Comparison of ENCODE assay signal across 11 cellular contexts in the genomic region with DNA sequence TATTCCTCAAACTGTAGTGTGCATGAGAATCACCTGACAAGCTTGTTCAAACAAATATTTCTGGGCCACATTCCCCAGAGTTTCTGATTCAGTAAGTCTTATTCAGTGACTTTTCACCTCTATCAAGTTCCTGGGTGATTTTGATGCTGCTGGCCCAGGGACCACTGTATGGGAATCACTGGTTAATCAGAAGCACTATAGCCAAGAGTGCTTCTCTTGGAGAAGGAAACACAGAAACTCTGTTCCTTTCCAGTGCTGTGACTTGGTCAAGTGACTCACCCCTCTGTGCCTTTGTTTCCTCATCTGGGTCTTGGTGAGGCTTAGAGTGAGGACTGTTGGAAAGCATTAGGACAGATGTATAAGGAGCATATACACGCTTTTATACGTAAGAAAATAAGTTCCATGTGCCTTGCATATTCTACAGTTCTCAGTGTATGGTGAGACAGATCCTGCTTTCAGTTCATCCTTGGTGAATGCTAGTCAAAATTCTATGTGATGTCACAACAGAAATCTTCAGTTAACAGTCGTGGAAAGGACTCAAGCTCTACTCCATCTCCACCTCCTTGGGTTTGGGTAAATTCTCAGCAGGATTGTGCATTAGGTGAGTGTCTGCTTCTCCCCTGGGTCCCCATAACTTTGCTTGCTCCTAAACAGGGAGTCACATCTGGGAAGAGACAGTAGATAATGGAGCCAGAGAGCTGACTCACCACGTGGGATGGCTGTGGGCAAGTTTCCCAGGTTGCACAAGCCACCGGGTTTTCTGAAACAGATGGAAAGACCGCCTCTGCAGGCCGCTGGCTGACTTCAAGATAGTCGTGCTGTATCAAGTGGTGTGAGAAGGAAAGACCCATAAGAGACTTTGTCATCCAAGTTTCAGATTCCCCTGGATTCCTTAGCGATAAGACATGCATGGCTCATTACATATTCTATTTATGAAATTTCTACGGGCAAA.
DNase-seq lines count a peak whose midpoint lies in the region; ATAC-seq and TF ChIP-seq lines count a peak whose summit lies in the region.
"Had no signal": no experiment of that assay in that cellular context is flagged by ENCODE, and none has a peak within 500 bp of the region (broad histone marks: within the 10 kb centered on the region; RNA-seq: fewer than 3 reads in every experiment).

No MANE protein-coding gene starts in this region.

- H4K20me1 ChIP-seq in Karpas-422 (ENCODE audit: insufficient read depth, low read depth, low read length), result no peaks in the 10 kb centered on the region
- H4K20me1 ChIP-seq: BLaER1 treated with 17β-estradiol and CSF1 and Interleukin-3, amounts not matched to agents 10 nM and 100 nM had no signal

- H3K36me3 ChIP-seq in esophagus (ENCODE audit: control insufficient read depth in 2 of 2, insufficient read depth in 2 of 2, low read length in 1 of 2), result no peaks in the 10 kb centered on the region
- H3K36me3 ChIP-seq in mucosa of descending colon (ENCODE audit: low read depth), result no peaks in the 10 kb centered on the region
- no peaks in the 10 kb centered on the region for H3K36me3 ChIP-seq in Karpas-422 (ENCODE audit: insufficient read depth, low read length)
- H3K36me3 ChIP-seq in effector memory CD4-positive, alpha-beta T cell (ENCODE audit: control insufficient read depth, insufficient read depth, low read length), result no peaks in the 10 kb centered on the region
- H3K36me3 ChIP-seq: BLaER1 treated with 17β-estradiol and CSF1 and Interleukin-3, amounts not matched to agents 10 nM and 100 nM had no signal

- H3K79me2 ChIP-seq in Karpas-422 (ENCODE audit: low read length), result no peaks in the 10 kb centered on the region

- no peak overlapping the region for H3K4me2 ChIP-seq in Karpas-422 (ENCODE audit: low read depth, low read length, poor library complexity, severe bottlenecking)

- H2AFZ ChIP-seq in Karpas-422 (ENCODE audit: low read length), result no peak overlapping the region

- H3K4me1 ChIP-seq in esophagus (ENCODE audit: control insufficient read depth in 2 of 2, insufficient read depth in 2 of 2, low read length in 1 of 2), result peaks cover 2 to 3% of the 10 kb centered on the region in 2 donors
- no peaks in the 10 kb centered on the region for H3K4me1 ChIP-seq in mucosa of descending colon (ENCODE audit: low read depth)
- no peaks in the 10 kb centered on the region for H3K4me1 ChIP-seq in Karpas-422 (ENCODE audit: low read length)
- H3K4me1 ChIP-seq in effector memory CD4-positive, alpha-beta T cell (ENCODE audit: control insufficient read depth, insufficient read depth, low read length, poor library complexity, severe bottlenecking), result no peaks in the 10 kb centered on the region

- DNase-seq in A172 (ENCODE audit: low spot score) (peak; percentile 95), NCI-H226 (peak; percentile 95), mucosa of descending colon (peak; percentile 62 to 70 (median 69)), Karpas-422 (no peak), SW480 (ENCODE audit: low spot score) (no peak)
- no peak for DNase-seq in activated naive CD4-positive, alpha-beta T cell treated with Interleukin-2 at 50 U/mL for 16 hours
- no peak for DNase-seq in effector memory CD4-positive, alpha-beta T cell
- DNase-seq: activated naive CD8-positive, alpha-beta T cell treated with anti-CD3 and anti-CD28 coated beads, Interleukin-2, amount 10 ng/mL, durations not matched to agents 7 days and 5 days; stimulated activated CD4-positive, alpha-beta T cell treated with anti-CD3 and anti-CD28 coated beads, Interleukin-15, amount 100 ng/mL, for 24 hours had no signal

- H3K9ac ChIP-seq in Karpas-422 (ENCODE audit: low read length), result no peak overlapping the region
- H3K9ac ChIP-seq: BLaER1 treated with 17β-estradiol and CSF1 and Interleukin-3, amounts not matched to agents 10 nM and 100 nM had no signal

- intact Hi-C loops in mucosa of descending colon (cut with DNase I, micrococcal nuclease), result no loop called here

- no peaks in the 10 kb centered on the region for H3K9me2 ChIP-seq in Karpas-422 (replicated peaks; ENCODE audit: insufficient read depth, low read length)

- H3K4me3 ChIP-seq in esophagus (ENCODE audit: low read depth in 1 of 2, low read length in 2 of 2) (no peak overlapping the region), mucosa of descending colon (no peak overlapping the region), Karpas-422 (ENCODE audit: low read length) (no peak overlapping the region)
- no peak overlapping the region for H3K4me3 ChIP-seq in effector memory CD4-positive, alpha-beta T cell (ENCODE audit: insufficient read depth, low read depth, low read length, poor library complexity, severe bottlenecking)
- H3K4me3 ChIP-seq: BLaER1 treated with 17β-estradiol and CSF1 and Interleukin-3, amounts not matched to agents 10 nM and 100 nM had no signal

- H3K9me3 ChIP-seq in esophagus (ENCODE audit: control insufficient read depth in 2 of 2, insufficient read depth in 1 of 2, low read depth in 1 of 2, low read length in 1 of 2), result no peaks in the 10 kb centered on the region
- H3K9me3 ChIP-seq in mucosa of descending colon, result no peaks in the 10 kb centered on the region
- no peaks in the 10 kb centered on the region for H3K9me3 ChIP-seq in Karpas-422 (ENCODE audit: low read length)
- H3K9me3 ChIP-seq in effector memory CD4-positive, alpha-beta T cell (ENCODE audit: control insufficient read depth, low read length), result no peaks in the 10 kb centered on the region

- no peak for TF ChIP-seq CTCF in mucosa of descending colon (IDR thresholded peaks at IDR 0.05)

- 36 to 45% methylated on average over 10 of the region's 10 CpGs for WGBS in esophagus, 2 donors

- ATAC-seq in mucosa of descending colon, result peak; percentile 54

- H3K27ac ChIP-seq in esophagus (ENCODE audit: low read depth in 2 of 2, low read length in 1 of 2) (peak overlapping the region; percentile 40 to 64), Karpas-422 (ENCODE audit: low read length) (no peak overlapping the region)
- H3K27ac ChIP-seq in effector memory CD4-positive, alpha-beta T cell (ENCODE audit: insufficient read depth, low read length, poor library complexity, severe bottlenecking), result no peak overlapping the region
- H3K27ac ChIP-seq: BLaER1 treated with 17β-estradiol and CSF1 and Interleukin-3, amounts not matched to agents 10 nM and 100 nM had no signal

- H3K27me3 ChIP-seq in esophagus (ENCODE audit: control insufficient read depth in 1 of 2, insufficient read depth in 2 of 2, low read length in 2 of 2) (no peaks in the 10 kb centered on the region), Karpas-422 (ENCODE audit: low read length) (no peaks in the 10 kb centered on the region)
- no peaks in the 10 kb centered on the region for H3K27me3 ChIP-seq in effector memory CD4-positive, alpha-beta T cell (replicated peaks; ENCODE audit: control insufficient read depth, insufficient read depth, low read length, poor library complexity, severe bottlenecking)
- H3K27me3 ChIP-seq: BLaER1 treated with 17β-estradiol and CSF1 and Interleukin-3, amounts not matched to agents 10 nM and 100 nM had no signal

Comparison
In these comparisons a context has a peak if more than half of its experiments do, and no peak if none do; other contexts are left out.
1. DNase-seq: peak in A172 (single experiment), NCI-H226 (single experiment) and mucosa of descending colon (3 of 3); none in activated naive CD4-positive, alpha-beta T cell treated with Interleukin-2 at 50 U/mL for 16 hours (single experiment), Karpas-422 (single experiment), SW480 (single experiment) and effector memory CD4-positive, alpha-beta T cell (0 of 3).
2. H3K27ac ChIP-seq: peak in esophagus (2 of 2); none in Karpas-422 (single experiment) and effector memory CD4-positive, alpha-beta T cell (single experiment).